ENCODE assay signal across 17 cellular contexts in the genomic region with DNA sequence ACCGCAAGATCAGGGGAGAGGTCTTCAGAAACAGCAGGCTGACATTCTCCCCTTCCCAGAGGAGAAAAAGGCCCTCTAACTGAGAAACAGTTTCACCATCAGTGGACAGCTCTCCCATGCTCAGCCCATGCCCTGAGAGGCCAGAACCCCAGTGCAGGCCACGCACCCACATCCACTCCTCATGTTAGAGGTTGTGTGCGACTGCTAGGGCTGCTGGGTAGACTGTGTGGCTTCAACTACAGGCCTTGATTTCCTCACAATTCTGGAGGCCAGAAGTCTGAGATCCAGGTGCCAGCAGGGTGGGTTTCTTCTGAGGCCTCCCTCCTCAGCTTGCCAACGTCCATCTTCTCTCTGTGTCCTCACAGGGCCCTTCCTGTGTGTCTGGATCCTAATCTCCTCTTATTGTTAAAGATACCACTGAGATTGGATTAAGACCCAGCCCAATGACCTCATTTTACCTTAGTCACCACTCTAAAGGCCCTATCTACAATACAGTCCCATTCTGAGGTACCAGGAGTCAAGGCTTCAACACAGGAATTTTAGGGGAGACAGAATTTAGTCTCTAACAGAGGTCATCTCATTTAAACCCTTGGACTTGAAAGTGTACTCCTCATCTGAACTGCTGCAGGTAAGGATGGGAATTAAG.
DNase-seq lines count a peak whose midpoint lies in the region; ATAC-seq and TF ChIP-seq lines count a peak whose summit lies in the region.
"Had no signal": no experiment of that assay in that cellular context is flagged by ENCODE, and none has a peak within 500 bp of the region (broad histone marks: within the 10 kb centered on the region; RNA-seq: fewer than 3 reads in every experiment).

No MANE protein-coding gene starts in this region.

- POLR2A ChIA-PET in CD8-positive, alpha-beta memory T cell (lab: Charles Lee), result no interaction called here

- H3K36me3 Mint-ChIP-seq in CD8-positive, alpha-beta memory T cell, result no peaks in the 10 kb centered on the region
- no peaks in the 10 kb centered on the region for H3K36me3 Mint-ChIP-seq in osteocyte (ENCODE audit: unreplicated experiment)
- H3K36me3 Mint-ChIP-seq in GM23338 (ENCODE audit: low read depth), result no peaks in the 10 kb centered on the region
- H3K36me3 Mint-ChIP-seq: neural progenitor cell had no signal

- no peak overlapping the region for H3K27ac Mint-ChIP-seq in CD8-positive, alpha-beta memory T cell
- H3K27ac Mint-ChIP-seq in osteocyte (ENCODE audit: unreplicated experiment), result no peak overlapping the region
- H3K27ac Mint-ChIP-seq in GM23338, result no peak overlapping the region
- H3K27ac Mint-ChIP-seq: neural progenitor cell had no signal

- H3K27me3 ChIP-seq in CD8-positive, alpha-beta memory T cell (ENCODE audit: insufficient read depth, low read length, poor library complexity, severe bottlenecking), result no peaks in the 10 kb centered on the region
- H3K27me3 ChIP-seq in HUES48 (ENCODE audit: control insufficient read depth, insufficient read depth, low read length) (no peaks in the 10 kb centered on the region), gastrocnemius medialis (no peaks in the 10 kb centered on the region), GM23338 (ENCODE audit: insufficient read depth) (no peaks in the 10 kb centered on the region)
- H3K27me3 ChIP-seq: gastroesophageal sphincter, neural progenitor cell had no signal

- H3K79me2 ChIP-seq in GM23338 (replicated peaks; ENCODE audit: insufficient read depth), result no peaks in the 10 kb centered on the region

- no peak overlapping the region for H2AFZ ChIP-seq in GM23338
- H2AFZ ChIP-seq: neural progenitor cell had no signal

- in situ Hi-C loops in gastrocnemius medialis (cut with MboI; ENCODE audit: low sequenced_read_pairs in 4 of 4), result loop anchor here (10.0 to 25.0 kb wide), 2 partner anchors 201 to 483 kb away; a partner anchor contains a TSS
- in situ Hi-C loops in ACHN (cut with HindIII; ENCODE audit: low pct_ligation_motif_present, low pct_unique_long_range_greater_than_20kb, low sequenced_read_pairs), result no loop called here

- no peak overlapping the region for H3K4me3 ChIP-seq in CD8-positive, alpha-beta memory T cell (ENCODE audit: low read length)
- no peak overlapping the region for H3K4me3 ChIP-seq in HUES48 (ENCODE audit: low read depth, low read length)
- H3K4me3 ChIP-seq in epithelial cell of esophagus (ENCODE audit: low read length), result no peak overlapping the region
- no peak overlapping the region for H3K4me3 ChIP-seq in gastrocnemius medialis
- no peak overlapping the region for H3K4me3 ChIP-seq in GM23338
- H3K4me3 ChIP-seq: gastroesophageal sphincter, neural progenitor cell had no signal

- TF ChIP-seq CTCF in epithelial cell of esophagus (IDR thresholded peaks at IDR 0.05; ENCODE audit: insufficient read depth, low read depth, low read length, missing control alignments) (no peak), gastrocnemius medialis (IDR thresholded peaks at IDR 0.05 in 4 of 5, conservative IDR thresholded peaks at IDR 0.05 in 1 of 5) (no peak), osteocyte (IDR thresholded peaks at IDR 0.05) (no peak), GM23338 (conservative IDR thresholded peaks at IDR 0.05; ENCODE audit: low read depth in 2 of 2) (no peak)

- CTCF ChIA-PET in CD8-positive, alpha-beta memory T cell (lab: Charles Lee), result no interaction called here

- H3K9me3 ChIP-seq in CD8-positive, alpha-beta memory T cell (ENCODE audit: low read length), result no peaks in the 10 kb centered on the region
- no peaks in the 10 kb centered on the region for H3K9me3 ChIP-seq in HUES48 (ENCODE audit: control insufficient read depth, insufficient read depth, low read length)
- H3K9me3 ChIP-seq in gastrocnemius medialis, result no peaks in the 10 kb centered on the region
- H3K9me3 ChIP-seq: Caco-2, gastroesophageal sphincter had no signal

- H3K36me3 ChIP-seq in CD8-positive, alpha-beta memory T cell (ENCODE audit: insufficient read depth, low read length), result no peaks in the 10 kb centered on the region
- H3K36me3 ChIP-seq in HUES48 (ENCODE audit: control insufficient read depth, insufficient read depth, low read length) (no peaks in the 10 kb centered on the region), gastrocnemius medialis (no peaks in the 10 kb centered on the region), GM23338 (ENCODE audit: insufficient read depth) (no peaks in the 10 kb centered on the region)
- H3K36me3 ChIP-seq: gastroesophageal sphincter, neural progenitor cell had no signal

- no peaks in the 10 kb centered on the region for H3K9me3 Mint-ChIP-seq in CD8-positive, alpha-beta memory T cell
- H3K9me3 Mint-ChIP-seq in osteocyte (ENCODE audit: unreplicated experiment) (no peaks in the 10 kb centered on the region), GM23338 (no peaks in the 10 kb centered on the region; the same call in 2 of the 3 replicates)
- H3K9me3 Mint-ChIP-seq: neural progenitor cell had no signal

- H3F3A ChIP-seq in GM23338 (replicated peaks; ENCODE audit: low read depth), result no peaks in the 10 kb centered on the region

- peak overlapping the region in 1 of 7 donors; percentile 54 for H3K4me3 Mint-ChIP-seq in CD8-positive, alpha-beta memory T cell
- H3K4me3 Mint-ChIP-seq in osteocyte (ENCODE audit: unreplicated experiment) (no peak overlapping the region), GM23338 (no peak overlapping the region)
- H3K4me3 Mint-ChIP-seq: neural progenitor cell, T-helper 17 cell had no signal

- no peaks in the 10 kb centered on the region for H3K4me1 ChIP-seq in CD8-positive, alpha-beta memory T cell (ENCODE audit: insufficient read depth, low read length)
- H3K4me1 ChIP-seq in HUES48 (ENCODE audit: control insufficient read depth, insufficient read depth, low read length) (peaks cover 8% of the 10 kb centered on the region; the same call in 1 of the 2 replicates), gastrocnemius medialis (peaks cover 67 to 87% of the 10 kb centered on the region in 2 donors), GM23338 (ENCODE audit: insufficient read depth) (peaks cover 4% of the 10 kb centered on the region)
- H3K4me1 ChIP-seq: neural progenitor cell had no signal

- ATAC-seq in gastrocnemius medialis (no peak), GM23338 (no peak)
- ATAC-seq: gastroesophageal sphincter, T-helper 17 cell had no signal

- no peak for DNase-seq in CD8-positive, alpha-beta memory T cell
- DNase-seq in epithelial cell of esophagus (ENCODE audit: low read depth) (peak; percentile 39), gastrocnemius medialis (no peak), ACHN (no peak), osteocyte (ENCODE audit: extremely low spot score, unreplicated experiment) (no peak), GM23338 (ENCODE audit: low spot score) (no peak)
- DNase-seq: activated CD4-positive, alpha-beta T cell treated with anti-CD3 and anti-CD28 coated beads, Interleukin-2, amount 50 U/mL, for 4 hours; activated naive CD4-positive, alpha-beta T cell treated with anti-CD3 and anti-CD28 coated beads, Interleukin-2, amount 50 U/mL, for 16 hours; Caco-2; EL; GOT3; NCI-H1436 treated with DMSO at 0.1 percent for 48 hours; NCI-H2227 treated with DMSO at 0.1 percent for 48 hours; T-helper 17 cell had no signal

- no peak overlapping the region for H3K9ac ChIP-seq in HUES48 (ENCODE audit: low read depth, low read length)
- H3K9ac ChIP-seq: neural progenitor cell had no signal

- intact Hi-C loops in gastrocnemius medialis (cut with DNase I; ENCODE audit: low total_unique reads), result loop anchor here (2.0 kb wide), 2 partner anchors 17 to 207 kb away; no protein-coding TSS in a partner anchor

- no peaks in the 10 kb centered on the region for H4K20me1 ChIP-seq in GM23338 (replicated peaks; ENCODE audit: insufficient read depth)

- H3K27ac ChIP-seq in CD8-positive, alpha-beta memory T cell (ENCODE audit: low read depth, low read length), result peak overlapping the region; percentile 53
- H3K27ac ChIP-seq in HUES48 (ENCODE audit: low read depth, low read length), result peak overlapping the region; percentile 1
- H3K27ac ChIP-seq in gastrocnemius medialis, result peak overlapping the region; percentile 94 to 99 (median 94)
- H3K27ac ChIP-seq in GM23338 (ENCODE audit: low read depth), result no peak overlapping the region
- H3K27ac ChIP-seq: neural progenitor cell had no signal

- peaks cover 0 to 3% of the 10 kb centered on the region in 2 donors for H3K27me3 Mint-ChIP-seq in CD8-positive, alpha-beta memory T cell
- H3K27me3 Mint-ChIP-seq in osteocyte (ENCODE audit: unreplicated experiment) (no peaks in the 10 kb centered on the region), GM23338 (ENCODE audit: insufficient read depth, low read depth, poor library complexity) (peaks cover 15% of the 10 kb centered on the region)

- H3K4me1 Mint-ChIP-seq in CD8-positive, alpha-beta memory T cell, result no peaks in the 10 kb centered on the region
- H3K4me1 Mint-ChIP-seq in osteocyte (ENCODE audit: unreplicated experiment), result peaks cover 45% of the 10 kb centered on the region
- peaks cover 13% of the 10 kb centered on the region for H3K4me1 Mint-ChIP-seq in GM23338

- no peak for TF ChIP-seq POLR2A in gastrocnemius medialis (IDR thresholded peaks at IDR 0.05)

- H3K4me2 ChIP-seq in GM23338, result no peak overlapping the region
- H3K4me2 ChIP-seq: neural progenitor cell had no signal

- no peaks in the 10 kb centered on the region for H3K9me2 ChIP-seq in GM23338 (ENCODE audit: insufficient read depth)

TF ChIP-seq in GM23338, 12 proteins besides CTCF, POLR2A, EP300 and RAD21 (continues in another document):
- TF ChIP-seq CREB1 (CRISPR knock-in tag; IDR thresholded peaks at IDR 0.05; ENCODE audit: low read depth) (no peak), ZNF331 (CRISPR knock-in tag; IDR thresholded peaks at IDR 0.05; ENCODE audit: low read depth) (no peak), POLR2AphosphoS5 (IDR thresholded peaks at IDR 0.05; ENCODE audit: low read depth) (no peak), NANOG (IDR thresholded peaks at IDR 0.05; ENCODE audit: borderline replicate concordance) (no peak), STAT1 (IDR thresholded peaks at IDR 0.05; ENCODE audit: unreplicated experiment) (no peak)
- TF ChIP-seq, protein P1, sequence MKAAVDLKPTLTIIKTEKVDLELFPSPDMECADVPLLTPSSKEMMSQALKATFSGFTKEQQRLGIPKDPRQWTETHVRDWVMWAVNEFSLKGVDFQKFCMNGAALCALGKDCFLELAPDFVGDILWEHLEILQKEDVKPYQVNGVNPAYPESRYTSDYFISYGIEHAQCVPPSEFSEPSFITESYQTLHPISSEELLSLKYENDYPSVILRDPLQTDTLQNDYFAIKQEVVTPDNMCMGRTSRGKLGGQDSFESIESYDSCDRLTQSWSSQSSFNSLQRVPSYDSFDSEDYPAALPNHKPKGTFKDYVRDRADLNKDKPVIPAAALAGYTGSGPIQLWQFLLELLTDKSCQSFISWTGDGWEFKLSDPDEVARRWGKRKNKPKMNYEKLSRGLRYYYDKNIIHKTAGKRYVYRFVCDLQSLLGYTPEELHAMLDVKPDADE (IDR thresholded peaks at IDR 0.05), result no peak
